ENCODE assay signal across 9 cellular contexts in the genomic region with DNA sequence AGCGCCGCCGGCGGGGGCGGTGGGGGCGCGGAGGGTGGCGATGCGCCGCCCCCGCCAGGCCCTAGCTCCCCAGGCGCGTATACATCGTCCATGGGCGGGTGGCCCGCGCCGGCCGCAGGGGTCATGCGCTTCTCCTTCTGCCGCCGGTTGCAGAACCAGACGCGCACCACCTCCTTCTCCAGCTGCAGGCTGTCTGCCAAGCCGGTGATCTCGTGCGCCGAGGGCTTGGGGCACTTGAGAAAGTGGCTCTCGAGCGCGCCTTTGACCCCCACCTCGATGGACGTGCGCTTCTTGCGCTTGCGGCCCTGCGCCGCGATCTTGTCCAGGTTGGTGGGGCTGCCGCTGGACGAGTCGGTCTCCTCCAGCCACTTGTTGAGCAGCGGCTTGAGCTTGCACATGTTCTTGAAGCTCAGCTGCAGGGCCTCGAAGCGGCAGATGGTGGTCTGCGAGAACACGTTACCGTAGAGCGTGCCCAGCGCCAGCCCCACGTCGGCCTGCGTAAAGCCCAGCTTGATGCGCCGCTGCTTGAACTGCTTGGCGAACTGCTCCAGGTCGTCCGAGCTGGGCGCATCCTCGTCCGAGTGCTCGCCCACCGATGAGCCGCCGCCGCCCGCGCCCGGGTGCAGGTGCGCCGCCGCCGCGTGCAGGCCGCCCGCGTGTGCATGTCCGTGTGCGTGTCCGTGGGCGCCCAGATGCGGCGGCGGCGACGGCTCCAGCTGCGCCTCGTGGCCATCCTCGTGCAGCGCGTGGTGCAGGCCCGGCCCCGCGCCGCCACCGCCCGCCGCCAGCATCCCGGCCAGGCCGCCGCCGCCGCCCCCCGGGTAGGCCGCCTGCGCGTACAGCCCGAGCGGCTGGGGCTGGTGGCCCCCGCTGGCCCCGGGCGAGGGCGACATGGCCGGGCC. TPM values are rescaled to one million over a fixed set of nuclear protein-coding genes. Genes with fewer than 3 reads are reported as not detected.
DNase-seq lines count a peak whose midpoint lies in the region; ATAC-seq, FAIRE-seq and TF ChIP-seq lines count a peak whose summit lies in the region.
"Had no signal": no experiment of that assay in that cellular context is flagged by ENCODE, and none has a peak within 500 bp of the region (broad histone marks: within the 10 kb centered on the region; RNA-seq: fewer than 3 reads in every experiment).

No MANE protein-coding gene starts in this region.

- no peak overlapping the region for H4K5ac ChIP-seq in mesendoderm (ENCODE audit: low read length)

- no peaks in the 10 kb centered on the region for H3K9me3 Mint-ChIP-seq in activated naive CD8-positive, alpha-beta T cell treated with anti-CD3 and anti-CD28 coated beads, Interleukin-2, amount 50 U/mL, for 24 hours

- H4K8ac ChIP-seq in mesendoderm (ENCODE audit: low read depth, low read length), result no peak overlapping the region

- peak overlapping the region; percentile 8 for H3K4me2 ChIP-seq in mesendoderm (ENCODE audit: low read length)

- no peak overlapping the region for H2BK5ac ChIP-seq in mesendoderm (ENCODE audit: low read length)

- H2BK15ac ChIP-seq in mesendoderm (replicated peaks; ENCODE audit: low read depth), result no peak overlapping the region

- no peaks in the 10 kb centered on the region for H3K36me3 ChIP-seq in mesendoderm (ENCODE audit: control insufficient read depth, insufficient read depth, low read length)

- no peak for TF ChIP-seq POLR2A in GM12891 (IDR thresholded peaks at IDR 0.05; ENCODE audit: low read depth, low read length)

- peak overlapping the region; percentile 6 for H3K56ac ChIP-seq in mesendoderm (ENCODE audit: low read length)

- H2AK5ac ChIP-seq in mesendoderm (ENCODE audit: low read length), result no peak overlapping the region

- no peaks in the 10 kb centered on the region for H3K36me3 Mint-ChIP-seq in activated naive CD8-positive, alpha-beta T cell treated with anti-CD3 and anti-CD28 coated beads, Interleukin-2, amount 50 U/mL, for 24 hours (ENCODE audit: low read depth)

- FAIRE-seq in GM12891 (lab: Jason Lieb, UNC), result peak; percentile 60
- FAIRE-seq: endometrium had no signal

- no peak overlapping the region for H3K4me3 ChIP-seq in mesendoderm (ENCODE audit: low read length)

- ATAC-seq in HG03103 (IDR thresholded peaks at IDR 0.05; ENCODE audit: low read depth, unreplicated experiment) (peak; percentile 12), HG02840 (IDR thresholded peaks at IDR 0.05; ENCODE audit: low FRiP score, unreplicated experiment) (no peak), GM18511 (IDR thresholded peaks at IDR 0.05; ENCODE audit: unreplicated experiment) (no peak)
- no peak for ATAC-seq in activated naive CD8-positive, alpha-beta T cell treated with anti-CD3 and anti-CD28 coated beads, Interleukin-2, amount 50 U/mL, for 24 hours

- H3K23ac ChIP-seq in mesendoderm (ENCODE audit: low read length), result no peak overlapping the region

- H3K4me1 Mint-ChIP-seq in activated naive CD8-positive, alpha-beta T cell treated with anti-CD3 and anti-CD28 coated beads, Interleukin-2, amount 50 U/mL, for 24 hours, result peaks cover 12% of the 10 kb centered on the region

- H3K9ac ChIP-seq in mesendoderm (ENCODE audit: low read length), result no peak overlapping the region

- no CpG with 5 or more reads among the region's 114 CpGs for WGBS in mesendoderm (ENCODE audit: extremely low coverage, insufficient coverage, low lambda C conversion rate)

- H3K27me3 Mint-ChIP-seq in activated naive CD8-positive, alpha-beta T cell treated with anti-CD3 and anti-CD28 coated beads, Interleukin-2, amount 50 U/mL, for 24 hours, result peaks cover 57% of the 10 kb centered on the region

- DNase-seq in GM12891 (ENCODE audit: insufficient read length, low spot score) (no peak), mesendoderm (peak; percentile 70), SHP77 treated with DMSO at 0.1 percent for 48 hours (lab: John Stamatoyannopoulos, UW) (no peak), LoVo (ENCODE audit: low spot score) (no peak)
- peak; percentile 18 for DNase-seq in activated naive CD8-positive, alpha-beta T cell treated with anti-CD3 and anti-CD28 coated beads, Interleukin-2, amount 50 U/mL, for 24 hours

- no peak overlapping the region for H2BK120ac ChIP-seq in mesendoderm (ENCODE audit: low read depth, low read length)

- no peak overlapping the region for H3K27ac Mint-ChIP-seq in activated naive CD8-positive, alpha-beta T cell treated with anti-CD3 and anti-CD28 coated beads, Interleukin-2, amount 50 U/mL, for 24 hours

- H3K18ac ChIP-seq in mesendoderm (ENCODE audit: low read length), result peak overlapping the region; percentile 9

- H3K27ac ChIP-seq in mesendoderm (ENCODE audit: low read depth, low read length), result no peak overlapping the region

- H3K4me3 Mint-ChIP-seq in activated naive CD8-positive, alpha-beta T cell treated with anti-CD3 and anti-CD28 coated beads, Interleukin-2, amount 50 U/mL, for 24 hours, result no peak overlapping the region

- no peaks in the 10 kb centered on the region for H3K4me1 ChIP-seq in mesendoderm (ENCODE audit: control insufficient read depth, low read depth, low read length)

- H3K27me3 ChIP-seq in mesendoderm (ENCODE audit: insufficient read depth, low read length, poor library complexity), result peaks cover 25% of the 10 kb centered on the region

- no peaks in the 10 kb centered on the region for H3K79me2 ChIP-seq in mesendoderm (ENCODE audit: control insufficient read depth, insufficient read depth, low read length)

- H3K4ac ChIP-seq in mesendoderm (ENCODE audit: low read depth, low read length), result no peak overlapping the region

- H3K79me1 ChIP-seq in mesendoderm (ENCODE audit: low read length), result no peaks in the 10 kb centered on the region

TF ChIP-seq in GM12891, 5 proteins besides CTCF, POLR2A, EP300 and RAD21:
- TF ChIP-seq SPI1 (IDR thresholded peaks at IDR 0.05; ENCODE audit: low read depth, low read length) (no peak), TAF1 (IDR thresholded peaks at IDR 0.05; ENCODE audit: low read depth, low read length) (no peak), POLR2AphosphoS5 (IDR thresholded peaks at IDR 0.05; ENCODE audit: low read depth, low read length) (no peak), PAX5 (IDR thresholded peaks at IDR 0.05; ENCODE audit: insufficient read depth, low read length, severe bottlenecking) (no peak), POU2F2 (IDR thresholded peaks at IDR 0.05; ENCODE audit: low read depth, low read length) (no peak)

RNA-seq across cellular contexts. Expression of gene POU3F1, which starts 0.9 kb away (rescaled TPM):
- 0.05 TPM for polyA plus RNA-seq in GM12891 (2012; ENCODE audit: low read depth, missing spikeins)
- 1.2 TPM for polyA plus RNA-seq in mesendoderm (2013, experiment 1 of 2)
- polyA plus RNA-seq in mesendoderm (2013, experiment 2 of 2), result 1.3 TPM

RNA-seq across cellular contexts. Expression of gene UTP11, which starts 33.1 kb away (rescaled TPM):
- polyA plus RNA-seq in GM12891 (2012; ENCODE audit: low read depth, missing spikeins), result 27.3 TPM
- polyA plus RNA-seq in mesendoderm (2013, experiment 1 of 2), result 93.2 TPM
- 90.6 TPM for polyA plus RNA-seq in mesendoderm (2013, experiment 2 of 2)

RNA-seq across cellular contexts. Expression of gene FHL3, which starts 40.4 kb away (rescaled TPM):
- polyA plus RNA-seq in GM12891 (2012; ENCODE audit: low read depth, missing spikeins), result 13.2 TPM
- 100 TPM for polyA plus RNA-seq in mesendoderm (2013, experiment 1 of 2)
- 101 TPM for polyA plus RNA-seq in mesendoderm (2013, experiment 2 of 2)

RNA-seq across cellular contexts. Expression of gene SF3A3, which starts 55.9 kb away (rescaled TPM):
- 58.8 TPM for polyA plus RNA-seq in GM12891 (2012; ENCODE audit: low read depth, missing spikeins)
- 104 TPM for polyA plus RNA-seq in mesendoderm (2013, experiment 1 of 2)
- 104 TPM for polyA plus RNA-seq in mesendoderm (2013, experiment 2 of 2)

Comparison
In these comparisons a context has a peak if more than half of its experiments do, and no peak if none do; other contexts are left out.
1. DNase-seq: peak in activated naive CD8-positive, alpha-beta T cell treated with anti-CD3 and anti-CD28 coated beads, Interleukin-2, amount 50 U/mL, for 24 hours (single experiment) and mesendoderm (single experiment); none in GM12891 (single experiment), SHP77 treated with DMSO at 0.1 percent for 48 hours (single experiment) and LoVo (single experiment).